ENCODE assay signal across 8 cellular contexts in genomic region chr7:45917658-45918057, GRCh38. TPM values are rescaled to one million over a fixed set of nuclear protein-coding genes. Genes with fewer than 3 reads are reported as not detected.
A peak's percentile ranks its signal among the peaks of the same experiment; 100 is the strongest.
DNase-seq lines count a peak whose midpoint lies in the region; ATAC-seq and TF ChIP-seq lines count a peak whose summit lies in the region.

No MANE protein-coding gene starts in this region.

- 8 to 12% methylated on average over 2 to 15 of the region's 15 CpGs for WGBS in upper lobe of left lung, 2 donors

- H3K4me1 ChIP-seq in HUES48 (ENCODE audit: control insufficient read depth, insufficient read depth, low read length), result peaks cover 25% of the 10 kb centered on the region
- H3K4me1 ChIP-seq in upper lobe of left lung, result peaks cover 27 to 49% (median 29%) of the 10 kb centered on the region in 4 donors

- TF ChIP-seq CTCF in RWPE1 (conservative IDR thresholded peaks at IDR 0.05; ENCODE audit: low read depth) (peak; percentile 94), upper lobe of left lung (IDR thresholded peaks at IDR 0.05) (peak; percentile 76 to 90 (median 82))

- peak overlapping the region; percentile 18; the same call in 1 of the 2 replicates for H3K4me3 ChIP-seq in HUES48 (ENCODE audit: low read depth, low read length)
- H3K4me3 ChIP-seq in upper lobe of left lung, result no peak overlapping the region

- peaks cover 50% of the 10 kb centered on the region for H3K27me3 ChIP-seq in HUES48 (ENCODE audit: control insufficient read depth, insufficient read depth, low read length)
- H3K27me3 ChIP-seq in upper lobe of left lung, result peaks cover 0 to 19% (median 7%) of the 10 kb centered on the region in 4 donors

- DNase-seq in COR-L47 (lab: John Stamatoyannopoulos, UW) (peak; percentile 66), RWPE1 (ENCODE audit: low spot score) (peak; percentile 55), glomerular visceral epithelial cell (ENCODE audit: extremely low spot score) (peak; percentile 83), pons (ENCODE audit: low spot score) (peak; percentile 42), upper lobe of left lung (peak; percentile 60 to 87)
- peak; percentile 76 for DNase-seq in activated naive CD4-positive, alpha-beta T cell treated with Interleukin-2 at 50 U/mL for 16 hours

- no peak for TF ChIP-seq POLR2A in upper lobe of left lung (IDR thresholded peaks at IDR 0.05)

- no peak overlapping the region for H3K27ac ChIP-seq in HUES48 (ENCODE audit: low read depth, low read length)
- H3K27ac ChIP-seq in RWPE1, result no peak overlapping the region
- H3K27ac ChIP-seq in upper lobe of left lung, result no peak overlapping the region

- POLR2A ChIA-PET in RWPE1 (lab: Yijun Ruan, JAX; ENCODE audit: low non-redundant PET), result no interaction called here

- ATAC-seq in GM19395 (IDR thresholded peaks at IDR 0.05; ENCODE audit: unreplicated experiment) (peak; percentile 79), upper lobe of left lung (ENCODE audit: low FRiP score in 2 of 2) (peak; percentile 48 to 75)

- H3K9ac ChIP-seq in HUES48 (ENCODE audit: low read depth, low read length), result no peak overlapping the region

- H3K9me3 ChIP-seq in HUES48 (ENCODE audit: control insufficient read depth, insufficient read depth, low read length), result no peaks in the 10 kb centered on the region
- no peaks in the 10 kb centered on the region for H3K9me3 ChIP-seq in upper lobe of left lung

- H3K36me3 ChIP-seq in HUES48 (ENCODE audit: control insufficient read depth, insufficient read depth, low read length), result peaks cover 26% of the 10 kb centered on the region
- peaks cover 0 to 3% (median 0%) of the 10 kb centered on the region in 4 donors for H3K36me3 ChIP-seq in upper lobe of left lung

- TF ChIP-seq EP300 in upper lobe of left lung (IDR thresholded peaks at IDR 0.05), result no peak

- CTCF ChIA-PET in RWPE1 (lab: Yijun Ruan, JAX), result interaction anchor here (0.5 to 1.6 kb wide), 9 partner anchors 9 to 1886 kb away, joined by 3 to 8 read pairs (median 3); no protein-coding TSS in a partner anchor

RNA-seq across cellular contexts. Expression of gene IGFBP3, which starts 3.4 kb away (rescaled TPM):
- total RNA-seq in upper lobe of left lung, result 100 to 1,000 TPM in 1 of 6 donors, 10 to 100 TPM in 5; 21.5 to 107 (median 40.1) TPM

RNA-seq across cellular contexts. Expression of gene IGFBP1, which starts 29.4 kb away (rescaled TPM):
- total RNA-seq in upper lobe of left lung, result under 1 TPM in 2 of 6 donors, not detected in 4; 0.17 to 0.23 TPM

RNA-seq across cellular contexts. Expression of gene CCDC201, which starts 44.8 kb away (rescaled TPM):
- total RNA-seq in upper lobe of left lung, result not detected
